In the genomic region with DNA sequence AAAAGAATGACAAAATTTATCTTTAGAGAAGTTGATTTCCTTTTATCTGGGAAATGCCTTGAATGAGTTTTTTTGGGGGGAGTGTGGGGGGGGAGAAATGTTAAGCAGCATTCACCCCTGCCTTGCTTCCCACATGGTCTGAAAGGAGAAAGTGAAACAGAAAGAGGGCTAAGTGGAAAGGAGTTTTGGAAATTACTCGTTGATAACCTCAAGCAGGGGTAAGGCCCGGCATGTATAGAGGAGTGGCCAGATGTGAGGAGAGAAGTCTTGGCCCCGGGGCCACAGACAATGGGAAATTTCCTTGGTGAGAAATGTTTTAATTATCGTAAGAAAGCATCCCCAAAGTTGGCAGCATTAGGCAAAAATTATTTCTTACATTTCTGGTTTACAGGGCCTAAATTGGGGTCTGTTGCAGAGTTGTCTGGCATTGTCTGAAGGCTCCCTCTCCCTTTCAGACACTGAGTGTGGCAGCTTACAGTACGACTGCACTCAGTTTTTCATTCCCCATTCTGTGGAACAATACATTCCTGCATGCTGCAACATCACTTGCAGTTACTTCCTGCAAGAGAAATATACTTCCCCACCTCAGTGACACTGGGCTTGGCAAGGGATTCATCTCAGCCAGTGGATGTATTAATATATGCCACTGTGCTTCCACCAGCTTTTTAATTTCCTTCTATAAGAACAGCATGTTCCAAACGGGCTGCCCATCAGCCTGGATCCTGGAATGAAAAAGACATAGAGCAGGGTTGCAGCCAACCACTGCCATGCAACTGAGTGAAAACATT, we compare ENCODE assay signal across 8 cellular contexts. TPM values are rescaled to one million over a fixed set of nuclear protein-coding genes. Genes with fewer than 3 reads are reported as not detected.
A peak's percentile ranks its signal among the peaks of the same experiment; 100 is the strongest.
DNase-seq lines count a peak whose midpoint lies in the region; ATAC-seq lines count a peak whose summit lies in the region.

No MANE protein-coding gene starts in this region.

- H3K9me3 Mint-ChIP-seq in activated naive CD4-positive, alpha-beta T cell treated with anti-CD3 and anti-CD28 coated beads, Interleukin-2, amount 50 U/mL, for 72 hours: no peaks in the 10 kb centered on the region
- H3K9me3 Mint-ChIP-seq in activated naive CD8-positive, alpha-beta T cell treated with anti-CD3 and anti-CD28 coated beads for 36 hours: no peaks in the 10 kb centered on the region
- H3K9me3 Mint-ChIP-seq in stimulated activated naive CD8-positive, alpha-beta T cell treated with anti-CD3 and anti-CD28 coated beads, Interleukin-15, amount 100 ng/mL, for 72 hours: no peaks in the 10 kb centered on the region

- no peaks in the 10 kb centered on the region for H3K27me3 Mint-ChIP-seq in activated naive CD8-positive, alpha-beta T cell treated with anti-CD3 and anti-CD28 coated beads for 36 hours
- H3K27me3 Mint-ChIP-seq in stimulated activated naive CD8-positive, alpha-beta T cell treated with anti-CD3 and anti-CD28 coated beads, Interleukin-15, amount 100 ng/mL, for 72 hours: no peaks in the 10 kb centered on the region

- no peak for DNase-seq in activated naive CD4-positive, alpha-beta T cell treated with anti-CD3 and anti-CD28 coated beads, Interleukin-2, amount 50 U/mL, for 72 hours (ENCODE audit: low spot score in 2 of 2)
- no peak for DNase-seq in activated naive CD4-positive, alpha-beta T cell (lab: John Stamatoyannopoulos, UW)
- no peak for DNase-seq in activated naive CD8-positive, alpha-beta T cell treated with anti-CD3 and anti-CD28 coated beads for 36 hours
- DNase-seq in stimulated activated naive CD8-positive, alpha-beta T cell treated with anti-CD3 and anti-CD28 coated beads, Interleukin-15, amount 100 ng/mL, for 72 hours: no peak
- DNase-seq in HK-2 (ENCODE audit: unreplicated experiment) (no peak), NK-92 (lab: John Stamatoyannopoulos, UW; ENCODE audit: unreplicated experiment) (no peak), NCI-H2081 treated with DMSO at 0.1 percent for 48 hours (lab: John Stamatoyannopoulos, UW) (no peak)

- no peak overlapping the region for H3K4me3 Mint-ChIP-seq in activated naive CD8-positive, alpha-beta T cell treated with anti-CD3 and anti-CD28 coated beads for 36 hours
- peak overlapping the region; percentile 22 to 55 for H3K4me3 Mint-ChIP-seq in stimulated activated naive CD8-positive, alpha-beta T cell treated with anti-CD3 and anti-CD28 coated beads, Interleukin-15, amount 100 ng/mL, for 72 hours

- H3K36me3 Mint-ChIP-seq in activated naive CD4-positive, alpha-beta T cell treated with anti-CD3 and anti-CD28 coated beads, Interleukin-2, amount 50 U/mL, for 72 hours: no peaks in the 10 kb centered on the region
- peaks cover 13% of the 10 kb centered on the region for H3K36me3 Mint-ChIP-seq in activated naive CD8-positive, alpha-beta T cell treated with anti-CD3 and anti-CD28 coated beads for 36 hours

- peaks cover 30% of the 10 kb centered on the region for H3K4me1 Mint-ChIP-seq in activated naive CD8-positive, alpha-beta T cell treated with anti-CD3 and anti-CD28 coated beads for 36 hours
- H3K4me1 Mint-ChIP-seq in stimulated activated naive CD8-positive, alpha-beta T cell treated with anti-CD3 and anti-CD28 coated beads, Interleukin-15, amount 100 ng/mL, for 72 hours: peaks cover 67% of the 10 kb centered on the region

- H3K27ac Mint-ChIP-seq in activated naive CD4-positive, alpha-beta T cell treated with anti-CD3 and anti-CD28 coated beads, Interleukin-2, amount 50 U/mL, for 72 hours: no peak overlapping the region
- peak overlapping the region; percentile 62 for H3K27ac Mint-ChIP-seq in activated naive CD8-positive, alpha-beta T cell treated with anti-CD3 and anti-CD28 coated beads for 36 hours
- H3K27ac Mint-ChIP-seq in stimulated activated naive CD8-positive, alpha-beta T cell treated with anti-CD3 and anti-CD28 coated beads, Interleukin-15, amount 100 ng/mL, for 72 hours: peak overlapping the region; percentile 55 to 58

- peak; percentile 45 to 56 for ATAC-seq in activated naive CD4-positive, alpha-beta T cell treated with anti-CD3 and anti-CD28 coated beads, Interleukin-2, amount 50 U/mL, for 72 hours
- peak; percentile 75 for ATAC-seq in HG02970 (IDR thresholded peaks at IDR 0.05; ENCODE audit: low FRiP score, unreplicated experiment)
- ATAC-seq in stimulated activated naive CD8-positive, alpha-beta T cell treated with anti-CD3 and anti-CD28 coated beads, Interleukin-15, amount 100 ng/mL, for 72 hours: peak; percentile 83

RNA-seq across cellular contexts. Expression of gene B3GALNT1, which starts 23.3 kb away (rescaled TPM):
- 1 to 10 TPM; 1.4 to 1.7 TPM for total RNA-seq in activated naive CD4-positive, alpha-beta T cell treated with anti-CD3 and anti-CD28 coated beads, Interleukin-2, amount 50 U/mL, for 72 hours
- total RNA-seq in activated naive CD8-positive, alpha-beta T cell treated with anti-CD3 and anti-CD28 coated beads for 36 hours: 10 to 100 TPM; 14.0 to 16.4 TPM

Comparison
In these comparisons a context has a peak if more than half of its experiments do, and no peak if none do; other contexts are left out.
1. H3K27ac Mint-ChIP-seq: peak in activated naive CD8-positive, alpha-beta T cell treated with anti-CD3 and anti-CD28 coated beads for 36 hours (single experiment) and stimulated activated naive CD8-positive, alpha-beta T cell treated with anti-CD3 and anti-CD28 coated beads, Interleukin-15, amount 100 ng/mL, for 72 hours (2 of 2); none in activated naive CD4-positive, alpha-beta T cell treated with anti-CD3 and anti-CD28 coated beads, Interleukin-2, amount 50 U/mL, for 72 hours (0 of 2).
2. RNA of gene B3GALNT1, which starts 23.3 kb away (total RNA-seq): 14.0 to 16.4 TPM in activated naive CD8-positive, alpha-beta T cell treated with anti-CD3 and anti-CD28 coated beads for 36 hours; 1.4 to 1.7 TPM in activated naive CD4-positive, alpha-beta T cell treated with anti-CD3 and anti-CD28 coated beads, Interleukin-2, amount 50 U/mL, for 72 hours; every median in the first group is over 4 times any median in the second.
3. Peak in every context shown above with its lines, with median percentiles within 50 percentile points of each other: ATAC-seq.